Comparison of ENCODE assay signal across 8 cellular contexts in genomic region chr6:3117912-3118352, GRCh38. TPM values are rescaled to one million over a fixed set of nuclear protein-coding genes. Genes with fewer than 3 reads are reported as not detected.
DNase-seq lines count a peak whose midpoint lies in the region; ATAC-seq and TF ChIP-seq lines count a peak whose summit lies in the region.

No MANE protein-coding gene starts in this region.

- DNase-seq in left ventricle myocardium inferior (no peak), Right ventricle myocardium superior (no peak), astrocyte of the cerebellum (ENCODE audit: low read depth) (no peak), lung (ENCODE audit: low spot score) (no peak), vagina (ENCODE audit: extremely low spot score in 2 of 2) (no peak), NCI-H526 treated with DMSO at 0.1 percent for 48 hours (lab: John Stamatoyannopoulos, UW) (no peak), inferior parietal cortex (ENCODE audit: extremely low spot score) (no peak)
- no peak for DNase-seq in stimulated activated naive CD4-positive, alpha-beta T cell treated with Interleukin-2 at 50 U/mL for 16 hours (lab: John Stamatoyannopoulos, UW)

- ATAC-seq in Right ventricle myocardium superior (ENCODE audit: poor library complexity) (no peak), lung (ENCODE audit: insufficient read depth, low FRiP score) (no peak)

- TF ChIP-seq POLR2A in vagina (IDR thresholded peaks at IDR 0.05): no peak

- in situ Hi-C loops in astrocyte of the cerebellum (cut with HindIII; ENCODE audit: low sequenced_read_pairs): no loop called here

- intact Hi-C loops in left ventricle myocardium inferior (cut with micrococcal nuclease): no loop called here
- intact Hi-C loops in Right ventricle myocardium superior (cut with DNase I): no loop called here
- intact Hi-C loops in vagina (cut with DNase I): no loop called here

- H3K4me1 ChIP-seq in left ventricle myocardium inferior (peaks cover 21% of the 10 kb centered on the region), lung (ENCODE audit: control insufficient read depth in 2 of 2, insufficient read depth in 2 of 2, low read length in 2 of 2) (peaks cover 0 to 4% of the 10 kb centered on the region in 2 donors), vagina (peaks cover 20% of the 10 kb centered on the region)

- WGBS in lung, 2 donors: 13 to 18% methylated on average over 8 of the region's 8 CpGs

- peak overlapping the region; percentile 93 for H3K27ac ChIP-seq in left ventricle myocardium inferior (replicated peaks)
- H3K27ac ChIP-seq in lung (ENCODE audit: low read depth in 1 of 2, low read length in 1 of 2): peak overlapping the region; percentile 98 to 100
- H3K27ac ChIP-seq in vagina: peak overlapping the region; percentile 80

- H3K27me3 ChIP-seq in left ventricle myocardium inferior (ENCODE audit: low read depth) (no peaks in the 10 kb centered on the region), lung (ENCODE audit: control insufficient read depth, insufficient read depth) (no peaks in the 10 kb centered on the region), vagina (no peaks in the 10 kb centered on the region)

- no peaks in the 10 kb centered on the region for H3K9me3 ChIP-seq in left ventricle myocardium inferior (replicated peaks)
- H3K9me3 ChIP-seq in lung (ENCODE audit: control insufficient read depth in 2 of 2, insufficient read depth in 1 of 2, low read length in 1 of 2): no peaks in the 10 kb centered on the region
- H3K9me3 ChIP-seq in vagina: no peaks in the 10 kb centered on the region

- H3K36me3 ChIP-seq in left ventricle myocardium inferior (peaks cover 26% of the 10 kb centered on the region), lung (ENCODE audit: control insufficient read depth in 2 of 2, insufficient read depth in 2 of 2, low read length in 2 of 2) (peaks cover 14 to 18% of the 10 kb centered on the region in 2 donors), vagina (peaks cover 0 to 18% of the 10 kb centered on the region in 2 donors)

- peak overlapping the region; percentile 96 for H3K4me3 ChIP-seq in left ventricle myocardium inferior
- peak overlapping the region; percentile 76 for H3K4me3 ChIP-seq in astrocyte of the cerebellum (ENCODE audit: low read depth, low read length)
- peak overlapping the region; percentile 67 for H3K4me3 ChIP-seq in lung
- H3K4me3 ChIP-seq in vagina: peak overlapping the region; percentile 74 to 92

- TF ChIP-seq CTCF in left ventricle myocardium inferior (IDR thresholded peaks at IDR 0.05; ENCODE audit: borderline replicate concordance) (no peak), astrocyte of the cerebellum (IDR thresholded peaks at IDR 0.05; ENCODE audit: low read depth, low read length, missing control alignments) (no peak), lung (IDR thresholded peaks at IDR 0.05; ENCODE audit: control extremely low read depth, extremely low read depth) (no peak), vagina (IDR thresholded peaks at IDR 0.05) (no peak)

RNA-seq across cellular contexts. Expression of gene BPHL, which starts 0.6 kb away (rescaled TPM):
- total RNA-seq in left ventricle myocardium inferior (15.5 TPM), Right ventricle myocardium superior (22.2 TPM), lung (10 to 100 TPM; 14.2 to 14.9 TPM), vagina (10.3 TPM)
- polyA plus RNA-seq in lung: 10 to 100 TPM in 1 of 2 donors, 1 to 10 TPM in 1; 6.0 to 11.7 TPM

RNA-seq across cellular contexts. Expression of gene TUBB2A, which starts 39.4 kb away (rescaled TPM):
- total RNA-seq in left ventricle myocardium inferior (13.9 TPM), Right ventricle myocardium superior (18.2 TPM), lung (10 to 100 TPM; 19.7 to 53.5 TPM), vagina (72.7 TPM)
- polyA plus RNA-seq in lung: 10 to 100 TPM; 10.8 to 40.6 TPM

RNA-seq across cellular contexts. Expression of gene RIPK1, which starts 49.6 kb away (rescaled TPM):
- total RNA-seq in left ventricle myocardium inferior (6.2 TPM), Right ventricle myocardium superior (6.6 TPM), lung (10 to 100 TPM; 21.9 to 24.1 TPM), vagina (27.0 TPM)
- polyA plus RNA-seq in lung: 10 to 100 TPM; 12.1 to 17.6 TPM
